In the genomic region with DNA sequence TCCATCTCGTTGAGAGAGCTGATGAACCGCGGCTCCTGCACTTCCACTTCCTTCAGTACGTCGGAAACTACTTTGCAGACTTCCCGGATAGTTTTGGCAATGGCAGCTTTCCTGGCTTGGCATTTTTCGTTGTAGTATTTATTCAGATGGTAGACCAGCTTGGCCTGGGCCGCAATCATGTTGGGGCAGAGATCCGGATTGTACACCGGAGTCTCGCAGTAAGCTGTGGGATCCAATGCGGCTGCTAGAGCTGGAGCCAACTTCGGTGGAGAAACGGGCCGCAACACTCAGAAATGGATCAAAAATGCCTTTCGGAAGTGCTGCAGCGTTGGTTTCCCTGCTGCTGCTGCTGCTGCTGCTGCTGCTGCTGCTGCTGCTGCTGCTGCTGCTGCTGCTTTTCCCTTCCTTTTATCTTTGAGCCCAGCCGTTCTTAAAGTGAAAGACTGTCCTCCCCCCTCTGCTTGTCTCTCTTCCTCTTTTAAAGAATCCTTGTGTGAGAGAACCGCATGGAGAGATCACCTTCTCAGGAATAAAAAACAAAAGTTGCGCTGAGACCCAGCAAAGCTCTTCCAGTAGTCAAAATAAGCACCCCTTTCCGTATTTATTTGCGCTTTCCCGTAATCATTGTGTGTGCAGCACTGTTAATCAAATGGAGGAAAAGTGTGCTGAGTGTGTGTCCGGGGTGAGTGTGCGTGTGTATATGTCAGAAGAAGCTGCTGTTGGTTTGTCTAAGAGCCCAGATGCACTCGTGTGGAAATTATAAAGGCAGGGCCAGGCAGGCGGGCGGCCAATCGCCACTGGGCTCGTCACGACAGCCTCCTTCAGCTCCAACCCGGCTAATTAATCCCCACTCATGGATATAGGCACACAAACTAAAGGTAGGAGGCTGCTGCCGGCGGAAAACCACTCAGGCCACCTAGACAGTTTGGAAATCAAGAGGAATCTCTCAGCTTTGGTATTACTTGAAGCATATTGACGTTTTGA, we compare ENCODE assay signal across 8 cellular contexts. TPM values are rescaled to one million over a fixed set of nuclear protein-coding genes. Genes with fewer than 3 reads are reported as not detected.
DNase-seq lines count a peak whose midpoint lies in the region; ATAC-seq and TF ChIP-seq lines count a peak whose summit lies in the region.

A gene (minus strand): TSS at position 730 of the 984 bp plus-strand sequence. CDS start 551 bp downstream, at position 179.

- intact Hi-C loops in vagina (cut with DNase I): no loop called here

- H3K27me3 ChIP-seq in ACC112 (ENCODE audit: insufficient read depth, low read length) (no peaks in the 10 kb centered on the region), H7 (ENCODE audit: control insufficient read depth, insufficient read depth, low read length) (peaks cover 79% of the 10 kb centered on the region), esophagus (ENCODE audit: control insufficient read depth in 1 of 2, insufficient read depth in 2 of 2, low read length in 2 of 2) (peaks cover 0 to 6% of the 10 kb centered on the region in 2 donors), mucosa of stomach (ENCODE audit: control insufficient read depth, insufficient read depth, low read length) (peaks cover 69% of the 10 kb centered on the region), vagina (no peaks in the 10 kb centered on the region)

- peak within 1 kb of the TSS; percentile 97 for H2AFZ ChIP-seq in ACC112 (ENCODE audit: low read length, unreplicated experiment)

- H3K9ac ChIP-seq in mucosa of stomach (ENCODE audit: low read length): peak within 1 kb of the TSS; percentile 17

- no peak for TF ChIP-seq CTCF in vagina (IDR thresholded peaks at IDR 0.05)

- H3K9me3 ChIP-seq in esophagus (ENCODE audit: control insufficient read depth in 2 of 2, insufficient read depth in 1 of 2, low read depth in 1 of 2, low read length in 1 of 2): peaks cover 0 to 12% of the 10 kb centered on the region in 2 donors
- H3K9me3 ChIP-seq in mucosa of stomach (ENCODE audit: control insufficient read depth, low read length): no peaks in the 10 kb centered on the region
- H3K9me3 ChIP-seq in vagina: no peaks in the 10 kb centered on the region

- H3K4me1 ChIP-seq in ACC112 (ENCODE audit: control insufficient read depth, insufficient read depth, low read length, unreplicated experiment) (no peaks in the 10 kb centered on the region), esophagus (ENCODE audit: control insufficient read depth in 2 of 2, insufficient read depth in 2 of 2, low read length in 1 of 2) (peaks cover 0 to 12% of the 10 kb centered on the region in 2 donors), mucosa of stomach (ENCODE audit: control insufficient read depth, insufficient read depth, low read length) (peaks cover 16% of the 10 kb centered on the region), vagina (no peaks in the 10 kb centered on the region)

- no peak for TF ChIP-seq POLR2A in vagina (IDR thresholded peaks at IDR 0.05)

- ATAC-seq in SK-N-SH treated with all-trans-retinoic acid at 6 μM for 48 hours: peak; percentile 74

- H3K79me2 ChIP-seq in ACC112 (ENCODE audit: control insufficient read depth, insufficient read depth, low read length, unreplicated experiment): peaks cover 23% of the 10 kb centered on the region

- H3K4me3 ChIP-seq in ACC112 (ENCODE audit: low read depth, low read length) (peak within 1 kb of the TSS; percentile 94), H7 (ENCODE audit: insufficient read depth, low read depth, low read length) (peak within 1 kb of the TSS; percentile 41), esophagus (ENCODE audit: low read depth in 1 of 2, low read length in 2 of 2) (peak within 1 kb of the TSS; percentile 32 to 34), mucosa of stomach (ENCODE audit: low read length) (peak within 1 kb of the TSS; percentile 20), vagina (peak within 1 kb of the TSS; percentile 38 to 41)

- DNase-seq in H7: peak; percentile 51
- no peak for DNase-seq in vagina (ENCODE audit: extremely low spot score in 2 of 2)
- no peak for DNase-seq in NCI-H1694 treated with DMSO at 0.1 percent for 48 hours (lab: John Stamatoyannopoulos, UW)
- DNase-seq in COLO668 (lab: John Stamatoyannopoulos, UW; ENCODE audit: unreplicated experiment): no peak

- WGBS in esophagus, 2 donors: 30 to 32% methylated on average over 35 of the region's 35 CpGs

- H3K27ac ChIP-seq in ACC112 (ENCODE audit: low read depth, low read length) (peak within 1 kb of the TSS; percentile 45), esophagus (ENCODE audit: low read depth in 2 of 2, low read length in 1 of 2) (peak within 1 kb of the TSS in 1 of 2 donors; percentile 1), vagina (peak within 1 kb of the TSS; percentile 55)

- H3K36me3 ChIP-seq in ACC112 (ENCODE audit: insufficient read depth, low read length) (no peaks in the 10 kb centered on the region), H7 (replicated peaks; ENCODE audit: control insufficient read depth, insufficient read depth, low read length) (no peaks in the 10 kb centered on the region), esophagus (ENCODE audit: control insufficient read depth in 2 of 2, insufficient read depth in 2 of 2, low read length in 1 of 2) (no peaks in the 10 kb centered on the region), mucosa of stomach (ENCODE audit: control insufficient read depth, insufficient read depth, low read length) (no peaks in the 10 kb centered on the region), vagina (no peaks in the 10 kb centered on the region)

TF ChIP-seq in SK-N-SH treated with all-trans-retinoic acid at 6 μM for 48 hours, 23 proteins besides CTCF, POLR2A, EP300 and RAD21:
- TF ChIP-seq, protein P1, sequence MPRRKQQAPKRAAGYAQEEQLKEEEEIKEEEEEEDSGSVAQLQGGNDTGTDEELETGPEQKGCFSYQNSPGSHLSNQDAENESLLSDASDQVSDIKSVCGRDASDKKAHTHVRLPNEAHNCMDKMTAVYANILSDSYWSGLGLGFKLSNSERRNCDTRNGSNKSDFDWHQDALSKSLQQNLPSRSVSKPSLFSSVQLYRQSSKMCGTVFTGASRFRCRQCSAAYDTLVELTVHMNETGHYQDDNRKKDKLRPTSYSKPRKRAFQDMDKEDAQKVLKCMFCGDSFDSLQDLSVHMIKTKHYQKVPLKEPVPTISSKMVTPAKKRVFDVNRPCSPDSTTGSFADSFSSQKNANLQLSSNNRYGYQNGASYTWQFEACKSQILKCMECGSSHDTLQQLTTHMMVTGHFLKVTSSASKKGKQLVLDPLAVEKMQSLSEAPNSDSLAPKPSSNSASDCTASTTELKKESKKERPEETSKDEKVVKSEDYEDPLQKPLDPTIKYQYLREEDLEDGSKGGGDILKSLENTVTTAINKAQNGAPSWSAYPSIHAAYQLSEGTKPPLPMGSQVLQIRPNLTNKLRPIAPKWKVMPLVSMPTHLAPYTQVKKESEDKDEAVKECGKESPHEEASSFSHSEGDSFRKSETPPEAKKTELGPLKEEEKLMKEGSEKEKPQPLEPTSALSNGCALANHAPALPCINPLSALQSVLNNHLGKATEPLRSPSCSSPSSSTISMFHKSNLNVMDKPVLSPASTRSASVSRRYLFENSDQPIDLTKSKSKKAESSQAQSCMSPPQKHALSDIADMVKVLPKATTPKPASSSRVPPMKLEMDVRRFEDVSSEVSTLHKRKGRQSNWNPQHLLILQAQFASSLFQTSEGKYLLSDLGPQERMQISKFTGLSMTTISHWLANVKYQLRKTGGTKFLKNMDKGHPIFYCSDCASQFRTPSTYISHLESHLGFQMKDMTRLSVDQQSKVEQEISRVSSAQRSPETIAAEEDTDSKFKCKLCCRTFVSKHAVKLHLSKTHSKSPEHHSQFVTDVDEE (CRISPR knock-in tag; IDR thresholded peaks at IDR 0.05): peak; percentile 50; the same call in 1 of the 2 replicates
- TF ChIP-seq RARB (CRISPR knock-in tag; IDR thresholded peaks at IDR 0.05) (no peak), TCF4 (CRISPR knock-in tag; IDR thresholded peaks at IDR 0.05; ENCODE audit: borderline replicate concordance) (peak; percentile 58)
- TF ChIP-seq, protein P2, sequence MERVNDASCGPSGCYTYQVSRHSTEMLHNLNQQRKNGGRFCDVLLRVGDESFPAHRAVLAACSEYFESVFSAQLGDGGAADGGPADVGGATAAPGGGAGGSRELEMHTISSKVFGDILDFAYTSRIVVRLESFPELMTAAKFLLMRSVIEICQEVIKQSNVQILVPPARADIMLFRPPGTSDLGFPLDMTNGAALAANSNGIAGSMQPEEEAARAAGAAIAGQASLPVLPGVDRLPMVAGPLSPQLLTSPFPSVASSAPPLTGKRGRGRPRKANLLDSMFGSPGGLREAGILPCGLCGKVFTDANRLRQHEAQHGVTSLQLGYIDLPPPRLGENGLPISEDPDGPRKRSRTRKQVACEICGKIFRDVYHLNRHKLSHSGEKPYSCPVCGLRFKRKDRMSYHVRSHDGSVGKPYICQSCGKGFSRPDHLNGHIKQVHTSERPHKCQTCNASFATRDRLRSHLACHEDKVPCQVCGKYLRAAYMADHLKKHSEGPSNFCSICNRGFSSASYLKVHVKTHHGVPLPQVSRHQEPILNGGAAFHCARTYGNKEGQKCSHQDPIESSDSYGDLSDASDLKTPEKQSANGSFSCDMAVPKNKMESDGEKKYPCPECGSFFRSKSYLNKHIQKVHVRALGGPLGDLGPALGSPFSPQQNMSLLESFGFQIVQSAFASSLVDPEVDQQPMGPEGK (CRISPR knock-in tag; IDR thresholded peaks at IDR 0.05; ENCODE audit: borderline replicate concordance): no peak

RNA-seq across cellular contexts. Expression of the gene that starts here (rescaled TPM):
- 0.07 TPM in 2 replicates for total RNA-seq in H7 (2014; rRNA removed; shearing (Covaris generic))
- under 1 TPM; 0.06 to 0.13 TPM for polyA plus RNA-seq in esophagus
- total RNA-seq in vagina: 0.74 TPM

Comparison
In these comparisons a context has a peak if more than half of its experiments do, and no peak if none do; other contexts are left out.
1. Peak in DNase-seq and H3K4me3 ChIP-seq in H7; RNA of the gene not detected or under 1 TPM.
2. H3K4me3 ChIP-seq: peak in every context shown above with its lines; median percentile 94 in ACC112; 41 in H7; 40 in vagina; 33 in esophagus; 20 in mucosa of stomach.